9 cellular contexts compared by ENCODE assay signal in the genomic region with DNA sequence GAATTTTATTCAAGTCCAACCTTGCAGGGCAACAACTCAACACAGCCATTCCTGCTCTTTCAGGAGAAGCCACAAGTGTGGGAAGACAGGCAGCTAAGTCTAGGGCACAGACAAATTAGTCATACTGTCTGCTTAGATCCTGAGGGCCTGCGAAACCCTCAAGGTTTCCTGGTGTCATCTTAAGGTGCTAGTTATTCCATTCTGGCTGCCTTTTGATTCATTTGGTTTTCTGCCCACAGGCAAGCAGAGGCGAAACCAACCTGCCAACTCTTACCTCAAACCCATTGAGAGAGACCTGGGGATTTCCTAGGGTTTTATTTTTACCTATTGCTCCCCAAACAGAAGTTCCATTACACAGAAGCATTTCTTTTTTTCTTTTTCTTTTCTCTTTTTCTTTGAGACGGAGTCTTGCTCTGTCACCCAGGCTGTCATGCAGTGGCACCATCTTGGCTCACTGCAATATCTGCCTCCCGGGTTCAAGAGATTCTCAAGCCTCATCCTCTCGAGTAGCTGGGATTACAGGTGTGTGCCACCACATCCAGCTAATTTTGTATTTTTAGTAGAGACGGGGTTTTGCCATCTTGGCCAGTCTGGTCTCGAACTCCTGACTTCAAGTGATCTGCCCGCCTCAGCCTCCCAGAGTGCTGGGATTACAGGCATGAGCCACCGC. TPM values are rescaled to one million over a fixed set of nuclear protein-coding genes. Genes with fewer than 3 reads are reported as not detected.
DNase-seq lines count a peak whose midpoint lies in the region; ATAC-seq and TF ChIP-seq lines count a peak whose summit lies in the region.
"Had no signal": no experiment of that assay in that cellular context is flagged by ENCODE, and none has a peak within 500 bp of the region (broad histone marks: within the 10 kb centered on the region; RNA-seq: fewer than 3 reads in every experiment).

No MANE protein-coding gene starts in this region.

- no peaks in the 10 kb centered on the region for H3K36me3 Mint-ChIP-seq in T-helper 2 cell treated with Interferon-gamma antibody and Interleukin-4, amounts not matched to agents 5 μg/mL and 100 μg/mL, for 36 hours (ENCODE audit: low read depth)

- H3K4me1 Mint-ChIP-seq in T-helper 2 cell treated with Interferon-gamma antibody and Interleukin-4, amounts not matched to agents 5 μg/mL and 100 μg/mL, for 36 hours (ENCODE audit: low read depth) = peaks cover 21% of the 10 kb centered on the region

- no peak overlapping the region for H3K4me3 Mint-ChIP-seq in T-helper 2 cell treated with Interferon-gamma antibody and Interleukin-4, amounts not matched to agents 5 μg/mL and 100 μg/mL, for 36 hours

- peak; percentile 76 for DNase-seq in T-helper 2 cell treated with Interferon-gamma antibody and Interleukin-4, amounts not matched to agents 5 μg/mL and 100 μg/mL, for 36 hours (ENCODE audit: low spot score)
- DNase-seq in fibroblast of villous mesenchyme (ENCODE audit: low read depth) (peak; percentile 20), iPS-NIHi7 (ENCODE audit: extremely low spot score) (no peak), epidermal melanocyte (ENCODE audit: insufficient read length, low spot score) (no peak), nucleus accumbens (lab: John Stamatoyannopoulos, UW) (no peak), iPS-NIHi11 (ENCODE audit: low spot score) (no peak)

- H3K27me3 Mint-ChIP-seq in T-helper 2 cell treated with Interferon-gamma antibody and Interleukin-4, amounts not matched to agents 5 μg/mL and 100 μg/mL, for 36 hours (ENCODE audit: low read depth) = no peaks in the 10 kb centered on the region

- H3K4me3 ChIP-seq in fibroblast of villous mesenchyme (ENCODE audit: low read depth, low read length) = no peak overlapping the region

- peak overlapping the region; percentile 10 for H3K27ac Mint-ChIP-seq in T-helper 2 cell treated with Interferon-gamma antibody and Interleukin-4, amounts not matched to agents 5 μg/mL and 100 μg/mL, for 36 hours

- ATAC-seq in GM18519 (IDR thresholded peaks at IDR 0.05; ENCODE audit: low FRiP score, unreplicated experiment) = peak; percentile 63
- ATAC-seq in HG02852 (IDR thresholded peaks at IDR 0.05; ENCODE audit: unreplicated experiment) = peak; percentile 78

- no peak for TF ChIP-seq CTCF in fibroblast of villous mesenchyme (IDR thresholded peaks at IDR 0.05; ENCODE audit: insufficient read depth, low read depth, low read length)

- no peaks in the 10 kb centered on the region for H3K9me3 Mint-ChIP-seq in T-helper 2 cell treated with Interferon-gamma antibody and Interleukin-4, amounts not matched to agents 5 μg/mL and 100 μg/mL, for 36 hours

RNA-seq across cellular contexts. Expression of gene SCYGR1, which starts 23.7 kb away (rescaled TPM):
- total RNA-seq in fibroblast of villous mesenchyme = not detected in 2 replicates
- total RNA-seq: glomerular endothelial cell had no signal

RNA-seq across cellular contexts. Expression of gene TM4SF20, which starts 32.3 kb away (rescaled TPM):
- total RNA-seq in fibroblast of villous mesenchyme = under 0.01 TPM in 1 of 2 replicates, not detected in the other
- total RNA-seq: glomerular endothelial cell had no signal

Comparison
In these comparisons a context has a peak if more than half of its experiments do, and no peak if none do; other contexts are left out.
1. DNase-seq: peak in T-helper 2 cell treated with Interferon-gamma antibody and Interleukin-4, amounts not matched to agents 5 μg/mL and 100 μg/mL, for 36 hours (single experiment) and fibroblast of villous mesenchyme (single experiment); none in iPS-NIHi7 (single experiment), epidermal melanocyte (single experiment), nucleus accumbens (0 of 56) and iPS-NIHi11 (single experiment).